In the genomic region with DNA sequence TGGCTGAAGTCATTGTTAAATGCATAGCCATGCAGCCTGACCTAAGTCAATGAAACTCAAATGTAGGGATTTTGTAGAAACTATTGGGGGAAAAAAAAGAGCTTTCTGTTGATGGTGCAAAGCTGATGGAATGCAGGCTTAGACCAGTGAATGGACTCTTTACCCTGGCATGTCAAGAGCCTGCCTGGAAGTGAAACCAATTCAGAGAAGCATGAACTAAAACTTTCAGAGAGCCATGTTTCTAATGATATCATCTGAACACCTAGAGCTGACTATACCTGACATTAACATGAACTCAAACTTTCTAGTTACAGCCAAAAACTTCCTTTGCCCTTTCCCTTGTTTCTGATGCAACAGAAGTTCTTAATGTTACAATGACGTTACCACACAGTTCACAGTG, we compare ENCODE assay signal across 16 cellular contexts.
A peak's percentile ranks its signal among the peaks of the same experiment; 100 is the strongest.
DNase-seq lines count a peak whose midpoint lies in the region; ATAC-seq, FAIRE-seq and TF ChIP-seq lines count a peak whose summit lies in the region.
"Had no signal": no experiment of that assay in that cellular context is flagged by ENCODE, and none has a peak within 500 bp of the region (broad histone marks: within the 10 kb centered on the region; RNA-seq: fewer than 3 reads in every experiment).

No MANE protein-coding gene starts in this region.

- H3K9ac ChIP-seq in HepG2 (ENCODE audit: insufficient read depth, low read depth, low read length): no peak overlapping the region

- no peaks in the 10 kb centered on the region for H3K27me3 ChIP-seq in HepG2 (ENCODE audit: control insufficient read depth in 1 of 2, insufficient read depth in 2 of 2, low read length in 2 of 2)

- H2AFZ ChIP-seq in HepG2 (ENCODE audit: low read length): peak overlapping the region; percentile 18

- no peaks in the 10 kb centered on the region for H3K36me3 ChIP-seq in HepG2 (replicated peaks in 1 of 2; ENCODE audit: control insufficient read depth in 1 of 2, insufficient read depth in 2 of 2, low read length in 2 of 2)

- no peak for DNase-seq in GM12892 (ENCODE audit: insufficient read length)
- no peak for DNase-seq in HepG2 (ENCODE audit: low spot score)
- no peak for DNase-seq in NCI-H1436 (lab: John Stamatoyannopoulos, UW)
- no peak for DNase-seq in DMS 273 (lab: John Stamatoyannopoulos, UW; ENCODE audit: unreplicated experiment)
- DNase-seq: activated naive CD4-positive, alpha-beta T cell; Kasumi-1; NCI-H146; NCI-H510A; right cardiac atrium; stimulated activated CD4-positive, alpha-beta T cell treated with anti-CD3 and anti-CD28 coated beads, Interleukin-4, amount 100 ng/mL, for 1 hour had no signal

- CTCF ChIA-PET in HepG2 (lab: Yijun Ruan, JAX; ENCODE audit: low intra/inter-chr PET ratio, low total read pairs): no interaction called here

- H3K27ac ChIP-seq in HepG2 (ENCODE audit: extremely low read length, insufficient read depth, low read length): peak overlapping the region; percentile 92
- H3K27ac ChIP-seq: HL-60 had no signal

- FAIRE-seq in GM12892 (lab: Jason Lieb, UNC) (peak; percentile 91), HepG2 (lab: Jason Lieb, UNC) (no peak)
- FAIRE-seq: urothelium cell line had no signal

- WGBS in HepG2 (ENCODE audit: low lambda C conversion rate): 94% methylated on average over 1 of the region's 1 CpG

- no peaks in the 10 kb centered on the region for H3K9me3 ChIP-seq in HepG2 (ENCODE audit: low read length)

- in situ Hi-C loops in HepG2 (cut with HindIII; ENCODE audit: extremely low pct_ligation_motif_present, low pct_unique_long_range_greater_than_20kb): no loop called here

- no peaks in the 10 kb centered on the region for H3K79me2 ChIP-seq in HepG2 (ENCODE audit: insufficient read depth, low read length)

- no TSS peak for BruUV-seq in HepG2 (replicated peaks; lab: Mats Ljungman, UMichigan)

- H3K4me1 ChIP-seq in HepG2 (ENCODE audit: insufficient read depth, low read length): peaks cover 62% of the 10 kb centered on the region

- TF ChIP-seq RAD21 in HepG2 (CRISPR knock-in tag; IDR thresholded peaks at IDR 0.05): no peak

- POLR2A ChIA-PET in HepG2 (lab: Yijun Ruan, JAX): no interaction called here

- H3K4me2 ChIP-seq in HepG2 (ENCODE audit: low read depth, low read length): no peak overlapping the region

- intact Hi-C loops in HepG2 (cut with micrococcal nuclease; ENCODE audit: unreplicated experiment): loop anchor here (5.0 kb wide), 2 partner anchors 65 to 225 kb away; no protein-coding TSS in a partner anchor

- TF ChIP-seq POLR2A in GM12892 (IDR thresholded peaks at IDR 0.05; ENCODE audit: low read depth, low read length): no peak
- no peak for TF ChIP-seq POLR2A in HepG2 (IDR thresholded peaks at IDR 0.05; ENCODE audit: insufficient read depth in 1 of 2, low read depth in 2 of 2, low read length in 2 of 2)

- H3K4me3 ChIP-seq in HepG2 (replicated peaks in 1 of 3; ENCODE audit: insufficient read depth in 1 of 3, low read depth in 2 of 3, low read length in 3 of 3): no peak overlapping the region

- H4K20me1 ChIP-seq in HepG2 (ENCODE audit: insufficient read depth, low read length): no peaks in the 10 kb centered on the region

- peak; percentile 69 for ATAC-seq in GM21529 (IDR thresholded peaks at IDR 0.05; ENCODE audit: unreplicated experiment)
- ATAC-seq in HG03565 (IDR thresholded peaks at IDR 0.05; ENCODE audit: unreplicated experiment): peak; percentile 48
- ATAC-seq in HepG2: no peak
- no peak for ATAC-seq in GM19035 (IDR thresholded peaks at IDR 0.05; ENCODE audit: unreplicated experiment)
- no peak for ATAC-seq in GM21447 (IDR thresholded peaks at IDR 0.05; ENCODE audit: unreplicated experiment)
- ATAC-seq: right cardiac atrium had no signal

- TF ChIP-seq CTCF in HepG2 (CRISPR knock-in tag; IDR thresholded peaks at IDR 0.05): no peak

- TF ChIP-seq EP300 in HepG2 (IDR thresholded peaks at IDR 0.05; ENCODE audit: low read depth in 2 of 2, low read length in 2 of 2) (no peak), HepG2 (CRISPR knock-in tag; IDR thresholded peaks at IDR 0.05; ENCODE audit: borderline replicate concordance) (no peak)

TF ChIP-seq in HepG2, 621 proteins besides CTCF, POLR2A, EP300 and RAD21:
- TF ChIP-seq ZNF644 (CRISPR knock-in tag; IDR thresholded peaks at IDR 0.05; ENCODE audit: low read depth) (0 out of 2 replicates have a peak, but pooled peaks have one; percentile 28), ZMYM2 (CRISPR knock-in tag; IDR thresholded peaks at IDR 0.05) (no peak)

Comparison
In these comparisons a context has a peak if more than half of its experiments do, and no peak if none do; other contexts are left out.
1. ATAC-seq: peak in GM21529 (single experiment) and HG03565 (single experiment); none in HepG2 (single experiment), GM19035 (single experiment) and GM21447 (single experiment).